6 cellular contexts compared by ENCODE assay signal in the genomic region with DNA sequence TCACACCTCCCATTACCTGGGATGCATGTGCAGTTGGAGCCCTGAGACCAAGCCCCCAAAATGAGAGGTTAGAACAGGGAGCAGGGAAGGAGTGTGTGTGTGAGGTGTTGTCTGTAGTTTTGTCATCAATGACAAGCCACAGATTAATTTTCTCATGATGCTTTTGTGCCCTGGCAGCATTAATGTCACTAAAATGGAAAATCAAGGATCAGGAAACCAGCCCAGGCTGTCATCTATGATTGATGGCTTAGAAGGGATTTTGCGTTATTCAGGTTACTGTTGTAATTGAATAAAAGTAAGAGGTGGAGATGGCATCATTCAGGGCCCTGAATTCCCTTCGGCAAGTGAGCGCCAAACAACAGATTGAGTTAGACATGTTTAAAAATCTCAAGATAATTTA.
"Had no signal": no experiment of that assay in that cellular context is flagged by ENCODE, and none has a peak within 500 bp of the region (broad histone marks: within the 10 kb centered on the region; RNA-seq: fewer than 3 reads in every experiment).

No MANE protein-coding gene starts in this region.

- ATAC-seq: HepG2, K562 had no signal

- H3K36me3 Mint-ChIP-seq: IgD-negative memory B cell had no signal

- H3K27ac ChIP-seq: HL-60 had no signal

- DNase-seq: IMR-90, KBM-7 had no signal

- H3K4me3 ChIP-seq: K562 had no signal

- H3K4me1 Mint-ChIP-seq: IgD-negative memory B cell had no signal

- H3K4me3 Mint-ChIP-seq: IgD-negative memory B cell had no signal

- H3K27ac Mint-ChIP-seq: IgD-negative memory B cell had no signal
